ENCODE assay signal across 15 cellular contexts in genomic region chr9:38681747-38682227, GRCh38. TPM values are rescaled to one million over a fixed set of nuclear protein-coding genes. Genes with fewer than 3 reads are reported as not detected.
DNase-seq lines count a peak whose midpoint lies in the region; ATAC-seq and TF ChIP-seq lines count a peak whose summit lies in the region.
"Had no signal": no experiment of that assay in that cellular context is flagged by ENCODE, and none has a peak within 500 bp of the region (broad histone marks: within the 10 kb centered on the region; RNA-seq: fewer than 3 reads in every experiment).

No MANE protein-coding gene starts in this region.

- H4K8ac ChIP-seq in IMR-90 (ENCODE audit: low read depth in 2 of 2, low read length in 2 of 2) = no peak overlapping the region

- H3K27ac ChIP-seq in IMR-90 (ENCODE audit: insufficient read depth, low read length) = no peak overlapping the region
- no peak overlapping the region for H3K27ac ChIP-seq in neural progenitor cell
- no peak overlapping the region for H3K27ac ChIP-seq in upper lobe of left lung

- H3K4me3 Mint-ChIP-seq in chondrocyte (ENCODE audit: unreplicated experiment) = no peak overlapping the region
- no peak overlapping the region for H3K4me3 Mint-ChIP-seq in neural progenitor cell
- H3K4me3 Mint-ChIP-seq in effector memory CD8-positive, alpha-beta T cell = no peak overlapping the region
- H3K4me3 Mint-ChIP-seq: memory B cell; stimulated activated naive B cell treated with anti-CD40 and anti-IgM and Interleukin-4, amounts not matched to agents 10 μg/mL and 1 μg/mL and 100 μg/mL, for 72 hours; WTC11 had no signal

- peak overlapping the region; percentile 52; the same call in 1 of the 2 replicates for H3K14ac ChIP-seq in IMR-90 (replicated peaks; ENCODE audit: low read depth, low read length)

- H3K9me3 Mint-ChIP-seq in chondrocyte (ENCODE audit: low read depth) = no peaks in the 10 kb centered on the region
- no peaks in the 10 kb centered on the region for H3K9me3 Mint-ChIP-seq in neural progenitor cell
- no peaks in the 10 kb centered on the region for H3K9me3 Mint-ChIP-seq in effector memory CD8-positive, alpha-beta T cell
- H3K9me3 Mint-ChIP-seq: memory B cell; stimulated activated naive B cell treated with anti-CD40 and anti-IgM and Interleukin-4, amounts not matched to agents 10 μg/mL and 1 μg/mL and 100 μg/mL, for 72 hours had no signal

- H3K4me3 ChIP-seq in IMR-90 (ENCODE audit: insufficient read depth, low read depth, low read length) (no peak overlapping the region), neural progenitor cell (no peak overlapping the region), upper lobe of left lung (no peak overlapping the region)

- ATAC-seq in IMR-90 (ENCODE audit: low read depth) = peak; percentile 60
- ATAC-seq in effector memory CD8-positive, alpha-beta T cell (replicated peaks) = no peak
- no peak for ATAC-seq in upper lobe of left lung (ENCODE audit: low FRiP score in 2 of 2)
- ATAC-seq: WTC11 had no signal

- H3K36me3 Mint-ChIP-seq in chondrocyte (ENCODE audit: low read depth) (no peaks in the 10 kb centered on the region), neural progenitor cell (no peaks in the 10 kb centered on the region)
- H3K36me3 Mint-ChIP-seq in effector memory CD8-positive, alpha-beta T cell (ENCODE audit: insufficient read depth) = peaks cover 2% of the 10 kb centered on the region
- H3K36me3 Mint-ChIP-seq: memory B cell; stimulated activated naive B cell treated with anti-CD40 and anti-IgM and Interleukin-4, amounts not matched to agents 10 μg/mL and 1 μg/mL and 100 μg/mL, for 72 hours; WTC11 had no signal

- BruUV-seq in IMR-90 (replicated peaks; lab: Mats Ljungman, UMichigan) = no TSS peak

- H3K9me3 ChIP-seq in IMR-90 (ENCODE audit: control insufficient read depth, insufficient read depth, low read length) = no peaks in the 10 kb centered on the region
- H3K9me3 ChIP-seq in neural progenitor cell (ENCODE audit: low read depth) = no peaks in the 10 kb centered on the region
- H3K9me3 ChIP-seq in upper lobe of left lung = no peaks in the 10 kb centered on the region

- H3K36me3 ChIP-seq in IMR-90 (ENCODE audit: control insufficient read depth, insufficient read depth, low read length) = no peaks in the 10 kb centered on the region
- no peaks in the 10 kb centered on the region for H3K36me3 ChIP-seq in neural progenitor cell
- H3K36me3 ChIP-seq in upper lobe of left lung = no peaks in the 10 kb centered on the region

- peaks cover 13% of the 10 kb centered on the region for H3K9me1 ChIP-seq in IMR-90 (ENCODE audit: insufficient read depth, low read length)

- no peak overlapping the region for H4K5ac ChIP-seq in IMR-90 (ENCODE audit: low read depth, low read length)

- peak overlapping the region; percentile 65 for H3K27ac Mint-ChIP-seq in chondrocyte (ENCODE audit: unreplicated experiment)
- peak overlapping the region; percentile 85 for H3K27ac Mint-ChIP-seq in neural progenitor cell
- H3K27ac Mint-ChIP-seq in effector memory CD8-positive, alpha-beta T cell = no peak overlapping the region
- H3K27ac Mint-ChIP-seq: memory B cell; stimulated activated naive B cell treated with anti-CD40 and anti-IgM and Interleukin-4, amounts not matched to agents 10 μg/mL and 1 μg/mL and 100 μg/mL, for 72 hours; WTC11 had no signal

- H3K9ac ChIP-seq in IMR-90 (ENCODE audit: low read depth, low read length) (no peak overlapping the region), neural progenitor cell (no peak overlapping the region)

- TF ChIP-seq POLR2A in IMR-90 (IDR thresholded peaks at IDR 0.05; ENCODE audit: low read depth, low read length) (no peak), upper lobe of left lung (IDR thresholded peaks at IDR 0.05) (no peak)

- TF ChIP-seq RAD21 in IMR-90 (IDR thresholded peaks at IDR 0.05; ENCODE audit: low read length) = no peak

- H3K4me1 Mint-ChIP-seq in chondrocyte (ENCODE audit: low read depth) = peaks cover 41% of the 10 kb centered on the region
- H3K4me1 Mint-ChIP-seq in neural progenitor cell = peaks cover 55% of the 10 kb centered on the region
- peaks cover 0 to 2% of the 10 kb centered on the region in 2 donors for H3K4me1 Mint-ChIP-seq in effector memory CD8-positive, alpha-beta T cell (ENCODE audit: low read depth in 2 of 2)

- peak overlapping the region; percentile 87 for H3K4ac ChIP-seq in IMR-90 (ENCODE audit: low read depth, low read length)

- DNase-seq in GM04503 (ENCODE audit: low read depth) (peak; percentile 15), IMR-90 (peak; percentile 24), chondrocyte (ENCODE audit: low spot score) (no peak), neural progenitor cell (ENCODE audit: low spot score) (no peak), hippocampal formation (lab: John Stamatoyannopoulos, UW) (no peak), upper lobe of left lung (no peak)
- DNase-seq in effector memory CD8-positive, alpha-beta T cell = no peak
- no peak for DNase-seq in activated CD4-positive, alpha-beta T cell treated with anti-CD3 and anti-CD28 coated beads for 4 hours
- DNase-seq: activated naive CD4-positive, alpha-beta T cell treated with anti-CD3 and anti-CD28 coated beads, Interleukin-2, amount 50 U/mL, for 16 hours; erythroblast; NCI-H1092 treated with DMSO at 0.1 percent for 48 hours; stimulated activated naive B cell treated with anti-CD40 and anti-IgM and Interleukin-4, amounts not matched to agents 10 μg/mL and 1 μg/mL and 100 μg/mL, for 72 hours had no signal

- H3K27me3 Mint-ChIP-seq in chondrocyte (ENCODE audit: low read depth) (peaks cover 6% of the 10 kb centered on the region), neural progenitor cell (ENCODE audit: insufficient read depth, low read depth) (peaks cover 8% of the 10 kb centered on the region)
- H3K27me3 Mint-ChIP-seq in effector memory CD8-positive, alpha-beta T cell = peaks cover 7 to 49% of the 10 kb centered on the region in 2 donors

- TF ChIP-seq CTCF in IMR-90 (conservative IDR thresholded peaks at IDR 0.05; ENCODE audit: low read depth, low read length) (no peak), chondrocyte (IDR thresholded peaks at IDR 0.05) (no peak), neural progenitor cell (IDR thresholded peaks at IDR 0.05) (no peak), upper lobe of left lung (IDR thresholded peaks at IDR 0.05) (no peak)

- no peak overlapping the region; the same call in 1 of the 2 replicates for H2AK5ac ChIP-seq in IMR-90 (ENCODE audit: low read depth, low read length)

- H3K4me1 ChIP-seq in IMR-90 (ENCODE audit: control insufficient read depth, insufficient read depth, low read length) (peaks cover 3% of the 10 kb centered on the region), neural progenitor cell (peaks cover 19% of the 10 kb centered on the region), upper lobe of left lung (peaks cover 0 to under 1% (median under 1%) of the 10 kb centered on the region in 4 donors)

- peak overlapping the region; percentile 47; the same call in 1 of the 2 replicates for H3K18ac ChIP-seq in IMR-90 (ENCODE audit: low read depth, low read length)

- H3K23ac ChIP-seq in IMR-90 (ENCODE audit: low read depth, low read length) = peak overlapping the region; percentile 52; the same call in 1 of the 2 replicates

- intact Hi-C loops in IMR-90 (cut with micrococcal nuclease) = no loop called here

- H3K79me1 ChIP-seq in IMR-90 (ENCODE audit: low read depth in 1 of 2, low read length in 2 of 2) = no peaks in the 10 kb centered on the region

- H2BK5ac ChIP-seq in IMR-90 (ENCODE audit: low read depth, low read length, poor library complexity, severe bottlenecking) = peak overlapping the region; percentile 26

- POLR2A ChIA-PET in IMR-90 (lab: Charles Lee; ENCODE audit: unreplicated experiment) = no interaction called here

- H3K4me2 ChIP-seq in IMR-90 (ENCODE audit: low read depth, low read length) (no peak overlapping the region), neural progenitor cell (no peak overlapping the region)

- peak overlapping the region; percentile 80 for H2BK120ac ChIP-seq in IMR-90 (ENCODE audit: low read depth, low read length)

- in situ Hi-C loops in IMR-90 (cut with MboI; ENCODE audit: low sequenced_read_pairs) = loop anchor here (10.0 kb wide), 2 partner anchors 53 to 57 kb away; partner anchors contain the start of gene ANKRD18A

- H3K27me3 ChIP-seq in IMR-90 (ENCODE audit: control insufficient read depth, insufficient read depth, low read length) = no peaks in the 10 kb centered on the region
- no peaks in the 10 kb centered on the region for H3K27me3 ChIP-seq in neural progenitor cell
- no peaks in the 10 kb centered on the region for H3K27me3 ChIP-seq in upper lobe of left lung

- no peaks in the 10 kb centered on the region for H3K79me2 ChIP-seq in neural progenitor cell (ENCODE audit: low read depth)

- H2BK15ac ChIP-seq in IMR-90 (ENCODE audit: low read depth, low read length) = peak overlapping the region; percentile 19; the same call in 1 of the 3 replicates

- dilution Hi-C loops in IMR-90 (cut with HindIII; ENCODE audit: low sequenced_read_pairs, unreplicated experiment) = no loop called here

- CTCF ChIA-PET in IMR-90 (lab: Yijun Ruan, JAX) = no interaction called here

- peak overlapping the region; percentile 81 for H2BK20ac ChIP-seq in IMR-90 (ENCODE audit: low read depth, low read length)

- peaks cover 4% of the 10 kb centered on the region for H3F3A ChIP-seq in neural progenitor cell (ENCODE audit: low read depth)

- TF ChIP-seq EP300 in upper lobe of left lung (IDR thresholded peaks at IDR 0.05) = no peak

- no peaks in the 10 kb centered on the region for H4K20me1 ChIP-seq in IMR-90 (ENCODE audit: insufficient read depth, low read length)
- H4K20me1 ChIP-seq in neural progenitor cell (ENCODE audit: low read depth) = no peaks in the 10 kb centered on the region

- no peak overlapping the region for H2AK9ac ChIP-seq in IMR-90 (replicated peaks; ENCODE audit: low read depth, low read length, poor library complexity)

- no peak overlapping the region for H3K56ac ChIP-seq in IMR-90 (ENCODE audit: extremely low read depth, insufficient read depth, low read length)

- peak overlapping the region; percentile 32; the same call in 1 of the 2 replicates for H4K91ac ChIP-seq in IMR-90 (ENCODE audit: insufficient read depth, low read depth, low read length)

- no CpG with 5 or more reads among the region's 4 CpGs for WGBS in IMR-90 (ENCODE audit: extremely low coverage in 2 of 2, insufficient read length in 1 of 2), 2 experiments
- WGBS in upper lobe of left lung, 2 donors = 67 to 71% methylated on average over 4 of the region's 4 CpGs

- H2AFZ ChIP-seq in IMR-90 (replicated peaks; ENCODE audit: low read length, poor library complexity) (no peak overlapping the region), neural progenitor cell (replicated peaks) (no peak overlapping the region)

TF ChIP-seq in IMR-90, 13 proteins besides CTCF, POLR2A, EP300 and RAD21 (continues in another document):
- TF ChIP-seq FOS (IDR thresholded peaks at IDR 0.05; ENCODE audit: low read depth, low read length) (no peak), MAZ (IDR thresholded peaks at IDR 0.05; ENCODE audit: borderline replicate concordance, low read depth, low read length) (no peak)

RNA-seq across cellular contexts. Expression of gene FAM240B, which starts 38.1 kb away (rescaled TPM):
- total RNA-seq in IMR-90 (2012; rRNA removed) (not detected in 2 replicates), chondrocyte (not detected in 3 replicates), neural progenitor cell (ENCODE audit: low replicate concordance) (not detected in 2 replicates), upper lobe of left lung (not detected)
- not detected in 2 replicates for polyA plus RNA-seq in IMR-90 (2012; rRNA removed)
- not detected in 2 replicates for polyA plus RNA-seq in IMR-90 (2012; cell fraction: cytosol; rRNA removed)
- not detected in 2 replicates for polyA plus RNA-seq in IMR-90 (2012; cell fraction: nucleus; rRNA removed; ENCODE audit: low replicate concordance)
- total RNA-seq: OCI-LY7, WTC11 had no signal

Comparison
In these comparisons a context has a peak if more than half of its experiments do, and no peak if none do; other contexts are left out.
1. DNase-seq: peak in GM04503 (single experiment) and IMR-90 (single experiment); none in chondrocyte (single experiment), neural progenitor cell (single experiment), effector memory CD8-positive, alpha-beta T cell (0 of 3), hippocampal formation (0 of 2), upper lobe of left lung (0 of 2) and activated CD4-positive, alpha-beta T cell treated with anti-CD3 and anti-CD28 coated beads for 4 hours (0 of 2).
2. H3K27ac Mint-ChIP-seq: peak in chondrocyte (single experiment) and neural progenitor cell (single experiment); none in effector memory CD8-positive, alpha-beta T cell (0 of 2).